ENCODE assay signal across 24 cellular contexts in genomic region chr11:103792981-103793468, GRCh38.
A peak's percentile ranks its signal among the peaks of the same experiment; 100 is the strongest.
DNase-seq lines count a peak whose midpoint lies in the region; ATAC-seq and TF ChIP-seq lines count a peak whose summit lies in the region.
"Had no signal": no experiment of that assay in that cellular context is flagged by ENCODE, and none has a peak within 500 bp of the region (broad histone marks: within the 10 kb centered on the region; RNA-seq: fewer than 3 reads in every experiment).

No MANE protein-coding gene starts in this region.

- H3K9ac ChIP-seq in adipocyte (ENCODE audit: low read length), result peak overlapping the region; percentile 64

- no peak overlapping the region for H3K27ac Mint-ChIP-seq in stimulated activated naive B cell treated with anti-CD40 and anti-IgM and Interleukin-4, amounts not matched to agents 10 μg/mL and 1 μg/mL and 100 μg/mL, for 72 hours
- H3K27ac Mint-ChIP-seq: activated T-cell treated with anti-CD3 and anti-CD28 coated beads, Interleukin-2, amount 50 U/mL, for 24 hours; CD4-positive, CD25-positive, alpha-beta regulatory T cell; natural killer cell had no signal

- no peaks in the 10 kb centered on the region for H3K27me3 Mint-ChIP-seq in stimulated activated naive B cell treated with anti-CD40 and anti-IgM and Interleukin-4, amounts not matched to agents 10 μg/mL and 1 μg/mL and 100 μg/mL, for 72 hours
- H3K27me3 Mint-ChIP-seq: activated T-cell treated with anti-CD3 and anti-CD28 coated beads, Interleukin-2, amount 50 U/mL, for 24 hours had no signal

- ATAC-seq in omental fat pad (ENCODE audit: low FRiP score), result peak; percentile 32
- ATAC-seq in stimulated activated naive B cell treated with anti-CD40 and anti-IgM and Interleukin-4, amounts not matched to agents 10 μg/mL and 1 μg/mL and 100 μg/mL, for 72 hours (replicated peaks), result no peak
- no peak for ATAC-seq in esophagus mucosa
- ATAC-seq: K562, natural killer cell had no signal

- H3K4me3 Mint-ChIP-seq in stimulated activated naive B cell treated with anti-CD40 and anti-IgM and Interleukin-4, amounts not matched to agents 10 μg/mL and 1 μg/mL and 100 μg/mL, for 72 hours, result no peak overlapping the region
- H3K4me3 Mint-ChIP-seq: activated T-cell treated with anti-CD3 and anti-CD28 coated beads, Interleukin-2, amount 50 U/mL, for 24 hours; CD4-positive, CD25-positive, alpha-beta regulatory T cell; natural killer cell had no signal

- H3K4me1 Mint-ChIP-seq in stimulated activated naive B cell treated with anti-CD40 and anti-IgM and Interleukin-4, amounts not matched to agents 10 μg/mL and 1 μg/mL and 100 μg/mL, for 72 hours, result no peaks in the 10 kb centered on the region
- H3K4me1 Mint-ChIP-seq: CD4-positive, CD25-positive, alpha-beta regulatory T cell; natural killer cell had no signal

- H3K27me3 ChIP-seq in adipocyte (replicated peaks; ENCODE audit: control insufficient read depth, insufficient read depth, low read length) (no peaks in the 10 kb centered on the region), dorsolateral prefrontal cortex (no peaks in the 10 kb centered on the region)
- H3K27me3 ChIP-seq: esophagus squamous epithelium, heart left ventricle, pancreas, sigmoid colon had no signal

- H3K36me3 ChIP-seq in adipocyte (ENCODE audit: control insufficient read depth, insufficient read depth, low read length, severe bottlenecking), result no peaks in the 10 kb centered on the region
- H3K36me3 ChIP-seq: esophagus squamous epithelium, heart left ventricle, pancreas, sigmoid colon had no signal

- H3K4me1 ChIP-seq in adipocyte (ENCODE audit: control insufficient read depth, insufficient read depth, low read length), result peaks cover 62% of the 10 kb centered on the region
- H3K4me1 ChIP-seq: esophagus squamous epithelium, pancreas had no signal

- no peak overlapping the region for H3K27ac ChIP-seq in dorsolateral prefrontal cortex
- H3K27ac ChIP-seq: esophagus squamous epithelium, pancreas, sigmoid colon had no signal

- H3K9me3 Mint-ChIP-seq in stimulated activated naive B cell treated with anti-CD40 and anti-IgM and Interleukin-4, amounts not matched to agents 10 μg/mL and 1 μg/mL and 100 μg/mL, for 72 hours, result peaks cover 4 to 9% of the 10 kb centered on the region in 2 donors

- intact Hi-C loops in dorsolateral prefrontal cortex (cut with DNase I), result no loop called here

- H3K4me3 ChIP-seq in adipocyte (ENCODE audit: low read length) (no peak overlapping the region), dorsolateral prefrontal cortex (no peak overlapping the region)
- H3K4me3 ChIP-seq: esophagus squamous epithelium, heart left ventricle, K562, pancreas, sigmoid colon had no signal

- H3K36me3 Mint-ChIP-seq in stimulated activated naive B cell treated with anti-CD40 and anti-IgM and Interleukin-4, amounts not matched to agents 10 μg/mL and 1 μg/mL and 100 μg/mL, for 72 hours, result no peaks in the 10 kb centered on the region
- H3K36me3 Mint-ChIP-seq: CD4-positive, CD25-positive, alpha-beta regulatory T cell; natural killer cell had no signal

- DNase-seq in HCEC 1CT (peak; percentile 70), adipocyte (ENCODE audit: low read depth) (no peak), fibroblast of peridontal ligament (ENCODE audit: extremely low read depth) (peak; percentile 62), omental fat pad (ENCODE audit: low spot score) (no peak), dorsolateral prefrontal cortex (no peak), NCI-H2029 treated with DMSO at 0.1 percent for 48 hours (lab: John Stamatoyannopoulos, UW) (no peak)
- no peak for DNase-seq in stimulated activated naive B cell treated with anti-CD40 and anti-IgM and Interleukin-4, amounts not matched to agents 10 μg/mL and 1 μg/mL and 100 μg/mL, for 72 hours
- DNase-seq: activated CD4-positive, CD25-positive, alpha-beta regulatory T cell treated with anti-CD3 and anti-CD28 coated beads, Interleukin-2, amount 50 U/mL, for 72 hours; activated naive CD4-positive, alpha-beta T cell; activated T-cell treated with anti-CD3 and anti-CD28 coated beads, Interleukin-2, amount 50 U/mL, for 24 hours; amygdala; CD4-positive, CD25-positive, alpha-beta regulatory T cell; cerebellar nuclear complex; DMS 273 treated with DMSO at 0.1 percent for 48 hours; esophagus squamous epithelium; heart left ventricle; midbrain; natural killer cell; NCI-H1694; pancreas; SHP77 treated with DMSO at 0.1 percent for 48 hours; sigmoid colon had no signal

- TF ChIP-seq CTCF in omental fat pad (IDR thresholded peaks at IDR 0.05), result no peak
- no peak for TF ChIP-seq CTCF in dorsolateral prefrontal cortex (IDR thresholded peaks at IDR 0.05 in 54 of 56, conservative IDR thresholded peaks at IDR 0.05 in 2 of 56; ENCODE audit: low read depth in 1 of 56, partially characterized antibody in 56 of 56)

- peaks cover 14% of the 10 kb centered on the region for H3K9me3 ChIP-seq in adipocyte (ENCODE audit: control insufficient read depth, low read length)
- H3K9me3 ChIP-seq: esophagus squamous epithelium, pancreas, sigmoid colon had no signal

Comparison
In these comparisons a context has a peak if more than half of its experiments do, and no peak if none do; other contexts are left out.
1. DNase-seq: peak in HCEC 1CT (single experiment) and fibroblast of peridontal ligament (single experiment); none in adipocyte (single experiment), omental fat pad (single experiment), dorsolateral prefrontal cortex (0 of 10), stimulated activated naive B cell treated with anti-CD40 and anti-IgM and Interleukin-4, amounts not matched to agents 10 μg/mL and 1 μg/mL and 100 μg/mL, for 72 hours (single experiment) and NCI-H2029 treated with DMSO at 0.1 percent for 48 hours (single experiment).